30 cellular contexts compared by ENCODE assay signal in the genomic region with DNA sequence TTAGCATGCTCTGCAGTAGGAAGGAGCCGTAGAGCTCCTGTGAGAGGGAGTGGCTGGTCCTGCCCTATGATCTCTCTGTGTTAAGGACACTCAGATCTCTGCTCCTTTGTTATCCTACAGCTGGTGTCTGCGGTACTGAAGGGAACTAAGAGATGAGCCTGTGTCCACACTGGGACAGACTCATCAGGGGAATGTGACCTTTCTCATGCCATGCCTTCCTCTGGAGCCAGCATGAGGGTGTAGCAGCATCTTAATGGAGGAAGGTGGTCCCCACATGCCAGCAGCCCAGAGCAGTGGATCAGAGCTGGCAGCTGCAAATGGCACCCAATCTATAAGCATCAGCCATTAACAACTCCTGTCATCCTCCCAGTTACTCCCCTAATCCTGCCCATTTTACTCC. TPM values are rescaled to one million over a fixed set of nuclear protein-coding genes. Genes with fewer than 3 reads are reported as not detected.
"Had no signal": no experiment of that assay in that cellular context is flagged by ENCODE, and none has a peak within 500 bp of the region (broad histone marks: within the 10 kb centered on the region; RNA-seq: fewer than 3 reads in every experiment).

No MANE protein-coding gene starts in this region.

- H3K36me3 ChIP-seq: colonic mucosa, gastrocnemius medialis, neutrophil, right lobe of liver, tibial artery, upper lobe of left lung had no signal

- H3K4me1 ChIP-seq: colonic mucosa, gastrocnemius medialis, parathyroid adenoma, right lobe of liver, testis, tibial artery, upper lobe of left lung had no signal

- FAIRE-seq: keratinocyte, urothelium cell line had no signal

- H3K79me2 ChIP-seq: parathyroid adenoma had no signal

- H3K9me3 ChIP-seq: colonic mucosa, gastrocnemius medialis, neutrophil, right lobe of liver, testis, tibial artery, upper lobe of left lung had no signal

- H3K9ac ChIP-seq: parathyroid adenoma had no signal

- H2AFZ ChIP-seq: parathyroid adenoma had no signal

- H3K4me2 ChIP-seq: smooth muscle cell had no signal

- DNase-seq: colonic mucosa; effector CD8-positive, alpha-beta T cell; endodermal cell; foreskin fibroblast; gastrocnemius medialis; natural killer cell; right lobe of liver; stimulated activated CD4-positive, alpha-beta T cell treated with anti-CD3 and anti-CD28 coated beads, Interleukin-12 subunit alpha, Interleukin-12 subunit beta, amount 100 ng/mL, for 4 hours; stimulated activated CD4-positive, alpha-beta T cell treated with anti-CD3 and anti-CD28 coated beads, Interleukin-1b, Interleukin-23, amount 100 ng/mL, for 48 hours; stimulated activated CD4-positive, alpha-beta T cell treated with anti-CD3 and anti-CD28 coated beads, Interleukin-4, amount 100 ng/mL, for 1 hour; stimulated activated CD8-positive, alpha-beta memory T cell treated with anti-CD3 and anti-CD28 coated beads, Interleukin-4, amount 100 ng/mL, for 48 hours; stimulated activated naive CD8-positive, alpha-beta T cell treated with anti-CD3 and anti-CD28 coated beads, Interleukin-15, Interleukin-2, amounts not matched to agents 100 U/mL and 50 U/mL, for 24 hours; substantia nigra; testis; tibial artery; upper lobe of left lung had no signal

- H3K27me3 ChIP-seq: colonic mucosa, gastrocnemius medialis, neutrophil, right lobe of liver, testis, upper lobe of left lung had no signal

- H3K4me3 ChIP-seq: colonic mucosa, gastrocnemius medialis, lung, right lobe of liver, smooth muscle cell, testis, tibial artery, upper lobe of left lung had no signal

- H3K27ac ChIP-seq: colonic mucosa, epithelial cell of prostate, gastrocnemius medialis, neutrophil, parathyroid adenoma, right lobe of liver, testis, tibial artery, upper lobe of left lung had no signal

- ATAC-seq: esophagus mucosa; gastrocnemius medialis; natural killer cell; right lobe of liver; stimulated activated naive CD8-positive, alpha-beta T cell treated with anti-CD3 and anti-CD28 coated beads, Interleukin-15, Interleukin-2, amounts not matched to agents 100 U/mL and 50 U/mL, for 24 hours had no signal

RNA-seq across cellular contexts. Expression of a gene that starts 24.7 kb away (rescaled TPM):
- total RNA-seq: endodermal cell, esophagus mucosa, glomerular endothelial cell, liver, lung, mononuclear cell, natural killer cell, omental fat pad, smooth muscle cell, testis, upper lobe of left lung had no signal
- polyA plus RNA-seq: keratinocyte, lung, neural cell, smooth muscle cell had no signal

RNA-seq across cellular contexts. Expression of a gene that starts 36.0 kb away (rescaled TPM):
- total RNA-seq: esophagus mucosa, glomerular endothelial cell, liver, lung, mononuclear cell, natural killer cell, omental fat pad, progenitor cell of endocrine pancreas, right lobe of liver, smooth muscle cell, testis had no signal
- polyA plus RNA-seq: keratinocyte, liver, neural cell, smooth muscle cell had no signal
